Comparison of ENCODE assay signal across 16 cellular contexts in the genomic region with DNA sequence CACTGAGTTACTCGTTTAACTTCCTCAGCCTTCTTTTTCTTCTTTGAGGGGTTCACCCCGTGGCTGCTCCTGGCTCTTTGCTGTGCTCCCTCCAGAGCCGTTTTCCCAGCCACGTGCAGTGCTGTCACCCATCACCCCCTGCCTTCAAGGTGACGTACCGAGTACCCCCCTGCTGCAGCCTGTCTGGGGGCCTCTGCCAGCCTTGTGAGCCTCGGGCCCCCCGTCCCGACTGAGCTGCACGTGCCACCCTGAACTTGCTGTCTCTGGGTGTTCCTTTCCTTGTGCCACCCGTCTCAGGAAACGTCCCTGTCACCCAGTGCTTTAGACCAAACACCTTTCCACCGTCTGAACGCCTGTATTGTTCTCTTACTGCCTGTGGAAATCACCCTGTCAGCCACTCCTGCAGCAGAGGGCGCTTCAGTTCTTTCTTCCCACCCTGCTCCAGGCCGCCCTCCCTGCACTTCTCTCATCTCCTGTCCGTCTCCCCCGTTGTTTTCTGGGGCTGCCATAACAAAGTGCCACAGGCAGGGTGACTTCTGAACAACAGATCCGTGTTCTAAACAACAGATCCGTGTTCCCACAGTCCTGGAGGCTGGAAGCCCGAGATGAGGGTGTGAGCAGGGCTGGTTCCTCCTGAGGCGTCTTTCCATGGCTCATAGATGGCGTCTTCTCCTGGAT. TPM values are rescaled to one million over a fixed set of nuclear protein-coding genes. Genes with fewer than 3 reads are reported as not detected.
DNase-seq lines count a peak whose midpoint lies in the region; ATAC-seq and TF ChIP-seq lines count a peak whose summit lies in the region.
"Had no signal": no experiment of that assay in that cellular context is flagged by ENCODE, and none has a peak within 500 bp of the region (broad histone marks: within the 10 kb centered on the region; RNA-seq: fewer than 3 reads in every experiment).

No MANE protein-coding gene starts in this region.

- no peak for DNase-seq in CD4-positive, CD25-positive, alpha-beta regulatory T cell
- DNase-seq in DND-41 = no peak
- DNase-seq in mesenchymal stem cell = no peak
- no peak for DNase-seq in HAP-1 (ENCODE audit: low spot score in 2 of 2)
- DNase-seq in activated CD4-positive, alpha-beta memory T cell treated with anti-CD3 and anti-CD28 coated beads for 36 hours = no peak
- no peak for DNase-seq in RPMI8226
- DNase-seq: activated naive CD8-positive, alpha-beta T cell treated with anti-CD3 and anti-CD28 coated beads, Interleukin-2, amount 50 U/mL, for 24 hours; cerebellar nuclear complex; NCI-H2081; NK-92 treated with Interleukin-12 subunit alpha and Interleukin-12 subunit beta, amount 100 ng/mL, for 24 hours; stimulated activated CD4-positive, alpha-beta T cell treated with anti-CD3 and anti-CD28 coated beads, Interleukin-4, amount 100 ng/mL, for 4 hours; stimulated activated naive CD8-positive, alpha-beta T cell treated with anti-CD3 and anti-CD28 coated beads, Interleukin-15, Interleukin-2, amounts not matched to agents 100 U/mL and 50 U/mL, for 24 hours had no signal

- H3K9ac ChIP-seq in DND-41 (ENCODE audit: low read depth, low read length) = no peak overlapping the region
- H3K9ac ChIP-seq in mesenchymal stem cell (ENCODE audit: low read length) = no peak overlapping the region

- no peak overlapping the region for H3K4me3 ChIP-seq in CD4-positive, CD25-positive, alpha-beta regulatory T cell (ENCODE audit: low read depth, low read length)
- H3K4me3 ChIP-seq in DND-41 (ENCODE audit: low read depth in 1 of 2, low read length in 2 of 2) = no peak overlapping the region
- H3K4me3 ChIP-seq in mesenchymal stem cell (ENCODE audit: insufficient read depth in 1 of 2, low read depth in 1 of 2, low read length in 2 of 2) = no peak overlapping the region
- no peak overlapping the region for H3K4me3 ChIP-seq in HAP-1
- H3K4me3 ChIP-seq: esophagus muscularis mucosa had no signal

- H3K18ac ChIP-seq in mesenchymal stem cell (ENCODE audit: low read depth in 1 of 2, low read length in 2 of 2) = no peak overlapping the region

- no peak overlapping the region for H3K4me2 ChIP-seq in DND-41 (ENCODE audit: insufficient read depth, low read length)
- no peak overlapping the region for H3K4me2 ChIP-seq in mesenchymal stem cell (ENCODE audit: low read length, poor library complexity, severe bottlenecking)

- no peak overlapping the region for H4K91ac ChIP-seq in mesenchymal stem cell (ENCODE audit: low read length)

- H3K23ac ChIP-seq in mesenchymal stem cell (ENCODE audit: low read length in 2 of 2) = no peak overlapping the region

- CTCF ChIA-PET in activated CD4-positive, alpha-beta memory T cell treated with anti-CD3 and anti-CD28 coated beads for 36 hours (lab: Charles Lee) = interaction anchor here (0.7 kb wide), 1 partner anchor 9 kb away, joined by 4 read pairs; no protein-coding TSS in a partner anchor

- H2BK15ac ChIP-seq in mesenchymal stem cell (ENCODE audit: low read depth, poor library complexity, severe bottlenecking) = no peak overlapping the region

- no peak overlapping the region for H2AFZ ChIP-seq in DND-41 (ENCODE audit: low read depth, low read length)
- no peak overlapping the region for H2AFZ ChIP-seq in mesenchymal stem cell (ENCODE audit: low read depth, low read length)

- no peaks in the 10 kb centered on the region for H3K4me1 ChIP-seq in CD4-positive, CD25-positive, alpha-beta regulatory T cell (ENCODE audit: control insufficient read depth, insufficient read depth, low read length, poor library complexity, severe bottlenecking)
- H3K4me1 ChIP-seq in DND-41 (ENCODE audit: insufficient read depth, low read length) (no peaks in the 10 kb centered on the region), mesenchymal stem cell (ENCODE audit: control insufficient read depth, insufficient read depth, low read depth, low read length) (peaks cover 7% of the 10 kb centered on the region), HAP-1 (no peaks in the 10 kb centered on the region)

- H3K79me1 ChIP-seq in mesenchymal stem cell (replicated peaks; ENCODE audit: low read length, poor library complexity, severe bottlenecking) = peaks cover 49% of the 10 kb centered on the region

- peaks cover 88% of the 10 kb centered on the region for H3K36me3 ChIP-seq in CD4-positive, CD25-positive, alpha-beta regulatory T cell (ENCODE audit: control insufficient read depth, insufficient read depth, low read length)
- H3K36me3 ChIP-seq in DND-41 (ENCODE audit: insufficient read depth, low read length) (peaks cover 79% of the 10 kb centered on the region), mesenchymal stem cell (ENCODE audit: control insufficient read depth in 1 of 2, insufficient read depth in 2 of 2, low read depth in 1 of 2, low read length in 2 of 2) (peaks cover 73 to 86% of the 10 kb centered on the region in 2 experiments), HAP-1 (replicated peaks) (peaks cover 13% of the 10 kb centered on the region)

- H2BK12ac ChIP-seq in mesenchymal stem cell (ENCODE audit: low read length in 2 of 2) = no peak overlapping the region

- no peaks in the 10 kb centered on the region for H3K79me2 ChIP-seq in DND-41 (ENCODE audit: insufficient read depth, low read length)

- H4K20me1 ChIP-seq in DND-41 (ENCODE audit: insufficient read depth, low read length) = peaks cover 6% of the 10 kb centered on the region; the same call in 1 of the 2 replicates

- no peak overlapping the region for H3K4me3 Mint-ChIP-seq in CD4-positive, CD25-positive, alpha-beta regulatory T cell
- H3K4me3 Mint-ChIP-seq in activated T-helper 17 cell treated with anti-CD3 and anti-CD28 coated beads, Interleukin-2, amount 50 U/mL, for 72 hours = no peak overlapping the region
- H3K4me3 Mint-ChIP-seq in activated CD4-positive, alpha-beta memory T cell treated with anti-CD3 and anti-CD28 coated beads for 36 hours = no peak overlapping the region
- H3K4me3 Mint-ChIP-seq: activated naive CD8-positive, alpha-beta T cell treated with anti-CD3 and anti-CD28 coated beads, Interleukin-2, amount 50 U/mL, for 24 hours had no signal

- in situ Hi-C loops in HAP-1 (cut with MboI; ENCODE audit: low sequenced_read_pairs) = no loop called here

- H2BK120ac ChIP-seq in mesenchymal stem cell (ENCODE audit: low read depth, low read length) = no peak overlapping the region

- peaks cover 0 to 17% (median 10%) of the 10 kb centered on the region in 4 donors for H3K4me1 Mint-ChIP-seq in CD4-positive, CD25-positive, alpha-beta regulatory T cell
- H3K4me1 Mint-ChIP-seq in activated T-helper 17 cell treated with anti-CD3 and anti-CD28 coated beads, Interleukin-2, amount 50 U/mL, for 72 hours = peaks cover 20% of the 10 kb centered on the region
- peaks cover 24% of the 10 kb centered on the region for H3K4me1 Mint-ChIP-seq in activated CD4-positive, alpha-beta memory T cell treated with anti-CD3 and anti-CD28 coated beads for 36 hours (ENCODE audit: low read depth)

- H2BK5ac ChIP-seq in mesenchymal stem cell (ENCODE audit: low read depth, low read length, poor library complexity, severe bottlenecking) = no peak overlapping the region

- TF ChIP-seq CTCF in DND-41 (IDR thresholded peaks at IDR 0.05; ENCODE audit: borderline replicate concordance, extremely low read depth, low read length, poor library complexity, severe bottlenecking) = peak; percentile 37

- no peaks in the 10 kb centered on the region for H3K27me3 ChIP-seq in CD4-positive, CD25-positive, alpha-beta regulatory T cell (ENCODE audit: control insufficient read depth, insufficient read depth, low read length)
- H3K27me3 ChIP-seq in DND-41 (ENCODE audit: insufficient read depth, low read length, poor library complexity) (no peaks in the 10 kb centered on the region), mesenchymal stem cell (ENCODE audit: control insufficient read depth in 1 of 2, insufficient read depth in 1 of 2, low read length in 2 of 2) (no peaks in the 10 kb centered on the region), HAP-1 (ENCODE audit: low read depth) (no peaks in the 10 kb centered on the region)
- H3K27me3 ChIP-seq: esophagus muscularis mucosa, neutrophil had no signal

- H3K27me3 Mint-ChIP-seq in CD4-positive, CD25-positive, alpha-beta regulatory T cell = no peaks in the 10 kb centered on the region
- no peaks in the 10 kb centered on the region for H3K27me3 Mint-ChIP-seq in activated T-helper 17 cell treated with anti-CD3 and anti-CD28 coated beads, Interleukin-2, amount 50 U/mL, for 72 hours
- H3K27me3 Mint-ChIP-seq in activated CD4-positive, alpha-beta memory T cell treated with anti-CD3 and anti-CD28 coated beads for 36 hours = no peaks in the 10 kb centered on the region
- H3K27me3 Mint-ChIP-seq: activated naive CD8-positive, alpha-beta T cell treated with anti-CD3 and anti-CD28 coated beads, Interleukin-2, amount 50 U/mL, for 24 hours had no signal

- no peak overlapping the region for H3K27ac ChIP-seq in CD4-positive, CD25-positive, alpha-beta regulatory T cell (ENCODE audit: insufficient read depth, low read length, poor library complexity, severe bottlenecking)
- H3K27ac ChIP-seq in DND-41 (ENCODE audit: low read length) (no peak overlapping the region), mesenchymal stem cell (ENCODE audit: low read length, poor library complexity, severe bottlenecking) (no peak overlapping the region)
- H3K27ac ChIP-seq: esophagus muscularis mucosa, neutrophil had no signal

- no peak overlapping the region for H3K4ac ChIP-seq in mesenchymal stem cell (ENCODE audit: low read depth in 1 of 2, low read length in 2 of 2)

- intact Hi-C loops in activated CD4-positive, alpha-beta memory T cell treated with anti-CD3 and anti-CD28 coated beads for 36 hours (cut with micrococcal nuclease) = no loop called here

- no peaks in the 10 kb centered on the region for H3K9me3 ChIP-seq in CD4-positive, CD25-positive, alpha-beta regulatory T cell (ENCODE audit: control insufficient read depth in 2 of 2, low read length in 2 of 2)
- H3K9me3 ChIP-seq in DND-41 (ENCODE audit: insufficient read depth, low read length, severe bottlenecking) = no peaks in the 10 kb centered on the region
- H3K9me3 ChIP-seq in mesenchymal stem cell (ENCODE audit: control insufficient read depth, low read length) = no peaks in the 10 kb centered on the region
- H3K9me3 ChIP-seq in HAP-1 = no peaks in the 10 kb centered on the region
- H3K9me3 ChIP-seq: esophagus muscularis mucosa, neutrophil had no signal

- H3K9me3 Mint-ChIP-seq in CD4-positive, CD25-positive, alpha-beta regulatory T cell = no peaks in the 10 kb centered on the region
- H3K9me3 Mint-ChIP-seq in activated T-helper 17 cell treated with anti-CD3 and anti-CD28 coated beads, Interleukin-2, amount 50 U/mL, for 72 hours = no peaks in the 10 kb centered on the region
- H3K9me3 Mint-ChIP-seq in activated CD4-positive, alpha-beta memory T cell treated with anti-CD3 and anti-CD28 coated beads for 36 hours = no peaks in the 10 kb centered on the region
- H3K9me3 Mint-ChIP-seq: activated naive CD8-positive, alpha-beta T cell treated with anti-CD3 and anti-CD28 coated beads, Interleukin-2, amount 50 U/mL, for 24 hours had no signal

- WGBS in mesenchymal stem cell = 74% methylated on average over 23 of the region's 23 CpGs

- H3K14ac ChIP-seq in mesenchymal stem cell (ENCODE audit: low read length in 2 of 2) = no peak overlapping the region

- POLR2A ChIA-PET in activated CD4-positive, alpha-beta memory T cell treated with anti-CD3 and anti-CD28 coated beads for 36 hours (lab: Charles Lee) = no interaction called here

- H2AK5ac ChIP-seq in mesenchymal stem cell (ENCODE audit: low read length, severe bottlenecking) = no peak overlapping the region

- H3K36me3 Mint-ChIP-seq in CD4-positive, CD25-positive, alpha-beta regulatory T cell = peaks cover 48% of the 10 kb centered on the region
- no peaks in the 10 kb centered on the region for H3K36me3 Mint-ChIP-seq in activated T-helper 17 cell treated with anti-CD3 and anti-CD28 coated beads, Interleukin-2, amount 50 U/mL, for 72 hours (ENCODE audit: low read depth)
- peaks cover 51% of the 10 kb centered on the region for H3K36me3 Mint-ChIP-seq in activated CD4-positive, alpha-beta memory T cell treated with anti-CD3 and anti-CD28 coated beads for 36 hours

- ATAC-seq in CD4-positive, CD25-positive, alpha-beta regulatory T cell (ENCODE audit: low read depth in 2 of 2) = no peak
- ATAC-seq in DND-41 (ENCODE audit: insufficient read depth, low read depth) (0 out of 3 replicates have a peak, but pooled peaks have one; percentile 40), HG03342 (IDR thresholded peaks at IDR 0.05; ENCODE audit: unreplicated experiment) (no peak)
- no peak for ATAC-seq in activated T-helper 17 cell treated with anti-CD3 and anti-CD28 coated beads, Interleukin-2, amount 50 U/mL, for 72 hours (replicated peaks)
- ATAC-seq: activated naive CD8-positive, alpha-beta T cell treated with anti-CD3 and anti-CD28 coated beads, Interleukin-2, amount 50 U/mL, for 24 hours; stimulated activated naive CD8-positive, alpha-beta T cell treated with anti-CD3 and anti-CD28 coated beads, Interleukin-15, Interleukin-2, amounts not matched to agents 100 U/mL and 50 U/mL, for 24 hours had no signal

- H3K27ac Mint-ChIP-seq in CD4-positive, CD25-positive, alpha-beta regulatory T cell = peak overlapping the region in 2 of 3 donors; percentile 66 to 68
- H3K27ac Mint-ChIP-seq in activated T-helper 17 cell treated with anti-CD3 and anti-CD28 coated beads, Interleukin-2, amount 50 U/mL, for 72 hours = peak overlapping the region; percentile 36
- H3K27ac Mint-ChIP-seq in activated CD4-positive, alpha-beta memory T cell treated with anti-CD3 and anti-CD28 coated beads for 36 hours = no peak overlapping the region

- H4K8ac ChIP-seq in mesenchymal stem cell (ENCODE audit: low read length) = peak overlapping the region; percentile 15

RNA-seq across cellular contexts. Expression of a gene that starts 44.6 kb away (rescaled TPM):
- 31.6 TPM for total RNA-seq in CD4-positive, CD25-positive, alpha-beta regulatory T cell
- polyA plus RNA-seq in CD4-positive, CD25-positive, alpha-beta regulatory T cell = 10 to 100 TPM; 10.6 to 15.0 (median 12.2) TPM
- 10 to 100 TPM; 23.8 to 31.3 TPM for total RNA-seq in activated T-helper 17 cell treated with anti-CD3 and anti-CD28 coated beads, Interleukin-2, amount 50 U/mL, for 72 hours
- 18.0 TPM for polyA plus RNA-seq in mesenchymal stem cell (2013, experiment 1 of 2)
- polyA plus RNA-seq in mesenchymal stem cell (2013, experiment 2 of 2) = 17.1 TPM
- 10 to 100 TPM; 18.1 to 19.4 TPM for total RNA-seq in activated CD4-positive, alpha-beta memory T cell treated with anti-CD3 and anti-CD28 coated beads for 36 hours

RNA-seq across cellular contexts. Expression of a gene that starts 51.9 kb away (rescaled TPM):
- total RNA-seq in CD4-positive, CD25-positive, alpha-beta regulatory T cell = 179 TPM
- polyA plus RNA-seq in CD4-positive, CD25-positive, alpha-beta regulatory T cell = 10 to 100 TPM; 47.0 to 58.6 (median 49.9) TPM
- total RNA-seq in activated T-helper 17 cell treated with anti-CD3 and anti-CD28 coated beads, Interleukin-2, amount 50 U/mL, for 72 hours = 10 to 100 TPM; 59.0 to 87.9 TPM
- polyA plus RNA-seq in mesenchymal stem cell (2013, experiment 1 of 2) = 198 TPM
- polyA plus RNA-seq in mesenchymal stem cell (2013, experiment 2 of 2) = 211 TPM
- total RNA-seq in activated CD4-positive, alpha-beta memory T cell treated with anti-CD3 and anti-CD28 coated beads for 36 hours = 10 to 100 TPM; 83.1 to 83.8 TPM
